ENCODE assay signal across 1 cellular context in genomic region chr20:63216041-63216848, GRCh38.
A peak's percentile ranks its signal among the peaks of the same experiment; 100 is the strongest.
TF ChIP-seq lines count a peak whose summit lies in the region.

YTHDF1 (minus strand) TSS chr20:63216131; CDS start chr20:63215892, 239 bp downstream.

TF ChIP-seq in HepG2, 621 proteins besides CTCF, POLR2A, EP300 and RAD21 (continued from another document and continues in another):
- TF ChIP-seq AKNA (CRISPR knock-in tag; IDR thresholded peaks at IDR 0.05; ENCODE audit: borderline replicate concordance): peak; percentile 98; the same call in 1 of the 2 replicates
- TF ChIP-seq E2F1 (CRISPR knock-in tag; IDR thresholded peaks at IDR 0.05): peak; percentile 97
- no peak for TF ChIP-seq ZNF672 (CRISPR knock-in tag; IDR thresholded peaks at IDR 0.05)
- TF ChIP-seq LRRFIP1 (CRISPR knock-in tag; conservative IDR thresholded peaks at IDR 0.05): no peak; the same call in 1 of the 2 replicates
- no peak for TF ChIP-seq TBX3 (IDR thresholded peaks at IDR 0.05; ENCODE audit: borderline replicate concordance)
- TF ChIP-seq ZNF589 (CRISPR knock-in tag; conservative IDR thresholded peaks at IDR 0.05): no peak; the same call in 1 of the 2 replicates
- peak; percentile 98; the same call in 1 of the 2 replicates for TF ChIP-seq RNF2 (conservative IDR thresholded peaks at IDR 0.05; ENCODE audit: low read depth)
- TF ChIP-seq MED13 (CRISPR knock-in tag; IDR thresholded peaks at IDR 0.05): no peak; the same call in none of the 2 replicates
- TF ChIP-seq ZNF773 (CRISPR knock-in tag; IDR thresholded peaks at IDR 0.05; ENCODE audit: borderline replicate concordance): peak; percentile 87; the same call in 1 of the 2 replicates
- TF ChIP-seq BATF2 (CRISPR knock-in tag; IDR thresholded peaks at IDR 0.05): peak; percentile 86
- TF ChIP-seq RFX3 (CRISPR knock-in tag; IDR thresholded peaks at IDR 0.05): no peak
- TF ChIP-seq PAF1 (CRISPR knock-in tag; IDR thresholded peaks at IDR 0.05): no peak
- peak; percentile 86 for TF ChIP-seq CBX1 (IDR thresholded peaks at IDR 0.05; ENCODE audit: low read depth)
- TF ChIP-seq PHF5A (CRISPR knock-in tag; IDR thresholded peaks at IDR 0.05; ENCODE audit: low read depth, unreplicated experiment): peak; percentile 76
- peak; percentile 98 for TF ChIP-seq ZGPAT (CRISPR knock-in tag; IDR thresholded peaks at IDR 0.05)
- no peak for TF ChIP-seq ZFP36 (IDR thresholded peaks at IDR 0.05; ENCODE audit: borderline replicate concordance, low read depth, low read length, partially characterized antibody)
- peak; percentile 80 for TF ChIP-seq ZNF777 (CRISPR knock-in tag; IDR thresholded peaks at IDR 0.05)
- no peak for TF ChIP-seq ZXDC (CRISPR knock-in tag; IDR thresholded peaks at IDR 0.05)
- TF ChIP-seq MEF2D (CRISPR knock-in tag; IDR thresholded peaks at IDR 0.05): no peak; the same call in none of the 2 replicates
- peak; percentile 62; the same call in 1 of the 2 replicates for TF ChIP-seq ATAD3A (CRISPR knock-in tag; IDR thresholded peaks at IDR 0.05)
- TF ChIP-seq MIXL1 (CRISPR knock-in tag; IDR thresholded peaks at IDR 0.05): peak; percentile 58
- peak; percentile 84 for TF ChIP-seq AKAP8 (CRISPR knock-in tag; IDR thresholded peaks at IDR 0.05)
- no peak for TF ChIP-seq FOXA1 (IDR thresholded peaks at IDR 0.05)
- TF ChIP-seq FOXA1 (CRISPR knock-in tag; IDR thresholded peaks at IDR 0.05): 0 out of 2 replicates have a peak, but pooled peaks have one; percentile 16
- TF ChIP-seq BRCA1 (CRISPR knock-in tag; IDR thresholded peaks at IDR 0.05): peak; percentile 86; the same call in 1 of the 2 replicates
- peak; percentile 80; the same call in 1 of the 2 replicates for TF ChIP-seq NCOA5 (CRISPR knock-in tag; IDR thresholded peaks at IDR 0.05)
- TF ChIP-seq ZNF878 (CRISPR knock-in tag; IDR thresholded peaks at IDR 0.05): peak; percentile 91; the same call in 1 of the 2 replicates
- TF ChIP-seq TEAD2 (CRISPR knock-in tag; IDR thresholded peaks at IDR 0.05): peak; percentile 14; the same call in 1 of the 2 replicates
- TF ChIP-seq SETDB1 (CRISPR knock-in tag; IDR thresholded peaks at IDR 0.05; ENCODE audit: borderline replicate concordance): no peak
- peak; percentile 80 for TF ChIP-seq FOXP4 (CRISPR knock-in tag; IDR thresholded peaks at IDR 0.05)
- TF ChIP-seq ZNF160 (CRISPR knock-in tag; IDR thresholded peaks at IDR 0.05): peak; percentile 94
- peak; percentile 74 for TF ChIP-seq DR1 (CRISPR knock-in tag; IDR thresholded peaks at IDR 0.05)
- TF ChIP-seq MXD1 (CRISPR knock-in tag; IDR thresholded peaks at IDR 0.05): peak; percentile 95
- peak; percentile 72; the same call in 1 of the 2 replicates for TF ChIP-seq ZNF75D (CRISPR knock-in tag; IDR thresholded peaks at IDR 0.05; ENCODE audit: borderline replicate concordance)
- peak; percentile 75 for TF ChIP-seq HNRNPLL (IDR thresholded peaks at IDR 0.05; ENCODE audit: low read depth, low read length, poor library complexity, severe bottlenecking)
- TF ChIP-seq TFAP4 (IDR thresholded peaks at IDR 0.05; ENCODE audit: borderline replicate concordance, low read depth): peak; percentile 75; the same call in 1 of the 2 replicates
- no peak for TF ChIP-seq SIX1 (CRISPR knock-in tag; IDR thresholded peaks at IDR 0.05; ENCODE audit: borderline replicate concordance)
- TF ChIP-seq SP4 (CRISPR knock-in tag; IDR thresholded peaks at IDR 0.05): peak; percentile 92
- TF ChIP-seq ZNF546 (CRISPR knock-in tag; conservative IDR thresholded peaks at IDR 0.05): peak; percentile 54; the same call in 1 of the 2 replicates
- TF ChIP-seq ZNF724P (CRISPR knock-in tag; IDR thresholded peaks at IDR 0.05; ENCODE audit: borderline replicate concordance): peak; percentile 97
- TF ChIP-seq SRSF1 (optimal IDR thresholded peaks at IDR 0.05; ENCODE audit: low read depth, low read length): no peak
- peak; percentile 86 for TF ChIP-seq RBM39 (IDR thresholded peaks at IDR 0.05; ENCODE audit: low read depth, low read length, poor library complexity, severe bottlenecking)
- TF ChIP-seq ZNF276 (CRISPR knock-in tag; IDR thresholded peaks at IDR 0.05; ENCODE audit: low read depth): peak; percentile 96
